16 cellular contexts compared by ENCODE assay signal in genomic region chr1:238628130-238628529, GRCh38.
DNase-seq lines count a peak whose midpoint lies in the region; ATAC-seq and TF ChIP-seq lines count a peak whose summit lies in the region.
"Had no signal": no experiment of that assay in that cellular context is flagged by ENCODE, and none has a peak within 500 bp of the region (broad histone marks: within the 10 kb centered on the region; RNA-seq: fewer than 3 reads in every experiment).

No MANE protein-coding gene starts in this region.

- dilution Hi-C loops in mammary epithelial cell (cut with HindIII; ENCODE audit: low sequenced_read_pairs) = no loop called here

- peak; percentile 68 for ATAC-seq in foreskin keratinocyte
- ATAC-seq in GM18517 (IDR thresholded peaks at IDR 0.05; ENCODE audit: unreplicated experiment) = no peak
- no peak for ATAC-seq in HG03521 (IDR thresholded peaks at IDR 0.05; ENCODE audit: unreplicated experiment)

- H2AFZ ChIP-seq in mammary epithelial cell (ENCODE audit: low read depth, low read length) = peak overlapping the region; percentile 41

- H3K4me3 ChIP-seq in mammary epithelial cell (replicated peaks in 1 of 3; ENCODE audit: insufficient read depth in 1 of 3, low read depth in 2 of 3, low read length in 3 of 3) = no peak overlapping the region
- H3K4me3 ChIP-seq: Peyer's patch, SJSA1 had no signal

- CTCF ChIA-PET in mammary epithelial cell (lab: Charles Lee; ENCODE audit: low non-redundant PET) = no interaction called here

- in situ Hi-C loops in mammary epithelial cell (cut with MboI; ENCODE audit: low sequenced_read_pairs in 2 of 2) = no loop called here

- H3K4me1 ChIP-seq in mammary epithelial cell (ENCODE audit: insufficient read depth, low read length) (peaks cover 10% of the 10 kb centered on the region), foreskin keratinocyte (peaks cover 7% of the 10 kb centered on the region)
- H3K4me1 ChIP-seq: Peyer's patch, SJSA1 had no signal

- H3K27ac ChIP-seq in mammary epithelial cell (ENCODE audit: insufficient read depth, low read depth, low read length) (no peak overlapping the region), foreskin keratinocyte (no peak overlapping the region)
- H3K27ac ChIP-seq: C4-2B, KMS-11, Peyer's patch, SJSA1 had no signal

- no peak for TF ChIP-seq CTCF in mammary epithelial cell (conservative IDR thresholded peaks at IDR 0.05 in 1 of 2, IDR thresholded peaks at IDR 0.05 in 1 of 2; ENCODE audit: extremely low read depth in 1 of 2, insufficient read depth in 1 of 2, low read depth in 1 of 2, low read length in 2 of 2)
- TF ChIP-seq CTCF in foreskin keratinocyte (conservative IDR thresholded peaks at IDR 0.05) = no peak

- BruUV-seq in mammary epithelial cell (replicated peaks; lab: Mats Ljungman, UMichigan) = no TSS peak

- no peaks in the 10 kb centered on the region for H4K20me1 ChIP-seq in mammary epithelial cell (ENCODE audit: insufficient read depth, low read length)

- no peaks in the 10 kb centered on the region for H3K79me2 ChIP-seq in mammary epithelial cell (ENCODE audit: insufficient read depth, low read length)

- WGBS in mammary epithelial cell (ENCODE audit: low coverage, missing lambda C conversion rate) = 67% methylated on average over 3 of the region's 3 CpGs

- H3K36me3 ChIP-seq in mammary epithelial cell (ENCODE audit: insufficient read depth, low read length) = no peaks in the 10 kb centered on the region
- H3K36me3 ChIP-seq: Peyer's patch, SJSA1 had no signal

- no peak overlapping the region for H3K4me2 ChIP-seq in mammary epithelial cell (ENCODE audit: insufficient read depth, low read depth, low read length)
- H3K4me2 ChIP-seq: KMS-11 had no signal

- no peak overlapping the region for H3K9ac ChIP-seq in mammary epithelial cell (ENCODE audit: insufficient read depth, low read length)
- H3K9ac ChIP-seq: KMS-11 had no signal

- H3K9me3 ChIP-seq in mammary epithelial cell (replicated peaks; ENCODE audit: insufficient read depth, low read length) = no peaks in the 10 kb centered on the region
- H3K9me3 ChIP-seq: Peyer's patch had no signal

- H3K27me3 ChIP-seq in mammary epithelial cell (ENCODE audit: insufficient read depth, low read length) = no peaks in the 10 kb centered on the region
- H3K27me3 ChIP-seq in foreskin keratinocyte = no peaks in the 10 kb centered on the region
- H3K27me3 ChIP-seq: Peyer's patch, SJSA1 had no signal

- DNase-seq in HT1080 (ENCODE audit: low read depth) (peak; percentile 67), mammary epithelial cell (peak; percentile 11), foreskin keratinocyte (peak in 1 of 2 donors; percentile 37)
- no peak for DNase-seq in activated CD4-positive, alpha-beta T cell treated with anti-CD3 and anti-CD28 coated beads, Interleukin-2, amount 50 U/mL, for 4 hours
- DNase-seq in activated CD4-positive, CD25-positive, alpha-beta regulatory T cell (lab: John Stamatoyannopoulos, UW) = no peak
- DNase-seq: AML-193, DMS79, NCI-H1436 treated with DMSO at 0.1 percent for 48 hours, NCI-H2029, NCI-H2171 treated with DMSO at 0.1 percent for 48 hours, Peyer's patch had no signal

- intact Hi-C loops in mammary epithelial cell (cut with micrococcal nuclease) = no loop called here

Comparison
In these comparisons a context has a peak if more than half of its experiments do, and no peak if none do; other contexts are left out.
1. DNase-seq: peak in HT1080 (single experiment) and mammary epithelial cell (single experiment); none in activated CD4-positive, alpha-beta T cell treated with anti-CD3 and anti-CD28 coated beads, Interleukin-2, amount 50 U/mL, for 4 hours (0 of 2) and activated CD4-positive, CD25-positive, alpha-beta regulatory T cell (0 of 4).